15 cellular contexts compared by ENCODE assay signal in the genomic region with DNA sequence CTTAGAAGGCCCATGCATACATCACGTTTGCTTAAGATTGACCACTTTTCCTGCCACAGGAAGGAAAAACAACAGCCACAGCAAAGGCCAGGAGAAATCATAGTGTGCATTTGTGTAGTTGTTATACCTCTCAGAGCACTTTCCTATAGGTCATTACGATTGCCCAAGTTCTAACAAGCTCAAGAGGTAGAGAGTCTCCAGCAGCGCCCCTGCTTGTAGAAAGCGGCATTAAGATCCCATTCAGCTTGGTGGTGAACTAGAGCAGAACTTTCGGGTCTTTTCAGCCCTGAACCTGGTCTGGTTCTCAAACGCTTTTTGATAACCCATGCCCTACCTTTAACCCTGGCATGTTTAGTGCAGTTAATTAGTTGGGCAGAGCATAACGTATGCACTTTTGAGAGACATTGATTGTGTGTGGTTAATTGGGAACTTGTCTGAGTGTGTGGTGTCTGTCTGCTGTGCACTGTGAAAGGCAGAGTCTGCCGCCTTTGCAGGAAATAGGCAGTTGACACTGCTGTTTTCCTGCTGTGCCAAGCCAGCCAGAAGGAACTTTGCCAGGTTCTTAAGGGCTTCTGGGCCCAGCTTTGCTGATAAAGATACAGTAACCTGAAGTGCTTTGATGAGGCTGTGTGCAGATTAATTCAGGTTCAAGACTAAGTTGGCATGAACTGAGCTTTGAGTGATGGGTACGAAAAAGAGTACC.
A peak's percentile ranks its signal among the peaks of the same experiment; 100 is the strongest.
DNase-seq lines count a peak whose midpoint lies in the region; ATAC-seq and TF ChIP-seq lines count a peak whose summit lies in the region.
"Had no signal": no experiment of that assay in that cellular context is flagged by ENCODE, and none has a peak within 500 bp of the region (broad histone marks: within the 10 kb centered on the region; RNA-seq: fewer than 3 reads in every experiment).

No MANE protein-coding gene starts in this region.

- no peaks in the 10 kb centered on the region for H3K79me1 ChIP-seq in H9 (ENCODE audit: insufficient read depth, low read depth, low read length, poor library complexity, severe bottlenecking)

- H2AFZ ChIP-seq in H9 (ENCODE audit: low read length), result no peak overlapping the region

- no peak overlapping the region for H2BK20ac ChIP-seq in H9 (ENCODE audit: low read depth, low read length, poor library complexity, severe bottlenecking)

- no peaks in the 10 kb centered on the region for H3K79me2 ChIP-seq in H9 (ENCODE audit: insufficient read depth, low read length)

- H3K9me3 ChIP-seq in H9 (ENCODE audit: control insufficient read depth, low read depth, low read length), result no peaks in the 10 kb centered on the region
- H3K9me3 ChIP-seq in left lung, result no peaks in the 10 kb centered on the region
- H3K9me3 ChIP-seq in uterus, result no peaks in the 10 kb centered on the region
- H3K9me3 ChIP-seq: vagina had no signal

- no peak overlapping the region for H3K4me2 ChIP-seq in H9 (ENCODE audit: insufficient read depth, insufficient read length, low read length)

- no peak overlapping the region for H2BK5ac ChIP-seq in H9 (ENCODE audit: insufficient read length, low read length)

- no peak overlapping the region for H2BK120ac ChIP-seq in H9 (ENCODE audit: low read depth, low read length, poor library complexity, severe bottlenecking)

- no peak overlapping the region for H3K4ac ChIP-seq in H9 (ENCODE audit: low read depth, low read length)

- POLR2A ChIA-PET in MCF 10A (lab: Yijun Ruan, JAX), result no interaction called here

- H3K36me3 Mint-ChIP-seq in H9 (ENCODE audit: insufficient read depth in 1 of 3, low read depth in 3 of 3), result no peaks in the 10 kb centered on the region
- no peaks in the 10 kb centered on the region for H3K36me3 Mint-ChIP-seq in MCF 10A (ENCODE audit: insufficient read depth, unreplicated experiment)
- H3K36me3 Mint-ChIP-seq: naive thymus-derived CD8-positive, alpha-beta T cell had no signal

- no CpG with 5 or more reads among the region's 9 CpGs for WGBS in H9 (ENCODE audit: extremely low coverage, insufficient read length, low lambda C conversion rate)

- no peak overlapping the region for H3K27ac ChIP-seq in H9 (ENCODE audit: insufficient read length, low read depth, low read length)
- H3K27ac ChIP-seq in left lung, result no peak overlapping the region
- no peak overlapping the region for H3K27ac ChIP-seq in uterus
- H3K27ac ChIP-seq: vagina had no signal

- TF ChIP-seq CTCF in H9 (conservative IDR thresholded peaks at IDR 0.05), result peak; percentile 55
- no peak for TF ChIP-seq CTCF in left lung (IDR thresholded peaks at IDR 0.05)
- no peak for TF ChIP-seq CTCF in uterus (IDR thresholded peaks at IDR 0.05)
- no peak for TF ChIP-seq CTCF in MCF 10A (IDR thresholded peaks at IDR 0.05; ENCODE audit: unreplicated experiment)

- no peak overlapping the region for H3K27ac Mint-ChIP-seq in H9
- H3K27ac Mint-ChIP-seq in MCF 10A (ENCODE audit: low read depth, unreplicated experiment), result no peak overlapping the region

- H3K36me3 ChIP-seq in left lung, result no peaks in the 10 kb centered on the region
- H3K36me3 ChIP-seq in uterus, result no peaks in the 10 kb centered on the region
- H3K36me3 ChIP-seq: vagina had no signal

- no peaks in the 10 kb centered on the region for H4K20me1 ChIP-seq in H9 (ENCODE audit: control insufficient read depth, insufficient read depth, insufficient read length)

- H3K14ac ChIP-seq in H9 (ENCODE audit: insufficient read depth, low read length), result no peak overlapping the region

- H3K9me3 Mint-ChIP-seq in H9 (no peaks in the 10 kb centered on the region), MCF 10A (ENCODE audit: unreplicated experiment) (no peaks in the 10 kb centered on the region)
- H3K9me3 Mint-ChIP-seq: activated T-cell treated with anti-CD3 and anti-CD28 coated beads, Interleukin-2, amount 50 U/mL, for 72 hours; naive thymus-derived CD8-positive, alpha-beta T cell had no signal

- no peak overlapping the region for H4K5ac ChIP-seq in H9 (ENCODE audit: insufficient read length, low read depth, low read length)

- no peak overlapping the region for H3T11ph ChIP-seq in H9 (ENCODE audit: low read length)

- H2BK12ac ChIP-seq in H9 (ENCODE audit: insufficient read length, low read depth, low read length), result no peak overlapping the region

- H3K4me1 ChIP-seq in H9 (ENCODE audit: insufficient read depth, low read length) (peaks cover 1% of the 10 kb centered on the region; the same call in 1 of the 2 replicates), left lung (peaks cover 11 to 25% of the 10 kb centered on the region in 2 donors), uterus (no peaks in the 10 kb centered on the region)

- H3K4me3 ChIP-seq in left lung (no peak overlapping the region), uterus (no peak overlapping the region)
- H3K4me3 ChIP-seq: vagina had no signal

- intact Hi-C loops in left lung (cut with DNase I) (loop anchor here in 1 of 2 donors (5.0 kb wide), 1 partner anchor 177 kb away; no protein-coding TSS in a partner anchor), uterus (cut with DNase I; ENCODE audit: low total_unique reads) (loop anchor here (10.0 kb wide), 1 partner anchor 180 kb away; no protein-coding TSS in a partner anchor), MCF 10A (cut with micrococcal nuclease) (no loop called here)

- no peak overlapping the region for H3K56ac ChIP-seq in H9 (ENCODE audit: insufficient read length, low read depth, low read length)

- DNase-seq in DMS79 treated with DMSO at 0.1 percent for 48 hours (lab: John Stamatoyannopoulos, UW), result peak; percentile 98
- no peak for DNase-seq in H9
- DNase-seq in OCI-M1 (lab: John Stamatoyannopoulos, UW), result peak; percentile 11
- peak in 1 of 2 donors; percentile 45 for DNase-seq in left lung
- DNase-seq in uterus, result no peak
- DNase-seq in MCF 10A (ENCODE audit: unreplicated experiment), result no peak
- DNase-seq: activated CD4-positive, alpha-beta T cell treated with anti-CD3 and anti-CD28 coated beads, Interleukin-2, amount 50 U/mL, for 4 hours; activated T-cell treated with anti-CD3 and anti-CD28 coated beads, Interleukin-2, amount 50 U/mL, for 72 hours; amniotic stem cell; naive thymus-derived CD8-positive, alpha-beta T cell; NCI-H510A treated with DMSO at 0.1 percent for 48 hours; stimulated activated CD4-positive, alpha-beta T cell treated with anti-CD3 and anti-CD28 coated beads, Interleukin-4, amount 100 ng/mL, for 24 hours had no signal

- CTCF ChIA-PET in MCF 10A (lab: Yijun Ruan, JAX), result interaction anchor here (0.5 to 0.8 kb wide), 2 partner anchors 14 to 199 kb away, joined by 3 read pairs; no protein-coding TSS in a partner anchor

- BruUV-seq in MCF 10A (replicated peaks; lab: Mats Ljungman, UMichigan), result no TSS peak

- H4K91ac ChIP-seq in H9 (ENCODE audit: insufficient read length, low read depth, low read length), result no peak overlapping the region

- no peak overlapping the region for H3K9ac ChIP-seq in H9 (ENCODE audit: extremely low read depth, insufficient read length, low read length)

- H3K4me3 Mint-ChIP-seq in H9, result no peak overlapping the region
- H3K4me3 Mint-ChIP-seq in MCF 10A (ENCODE audit: unreplicated experiment), result no peak overlapping the region
- H3K4me3 Mint-ChIP-seq: naive thymus-derived CD8-positive, alpha-beta T cell had no signal

- H2AK5ac ChIP-seq in H9 (ENCODE audit: insufficient read length, low read length), result no peak overlapping the region

- TF ChIP-seq POLR2A in uterus (IDR thresholded peaks at IDR 0.05), result no peak

- H3K27me3 ChIP-seq in H9 (ENCODE audit: insufficient read depth, low read length) (peaks cover 7% of the 10 kb centered on the region; the same call in 1 of the 2 replicates), left lung (peaks cover 7 to 33% of the 10 kb centered on the region in 2 donors), uterus (no peaks in the 10 kb centered on the region)
- H3K27me3 ChIP-seq: vagina had no signal

- H3K4me1 Mint-ChIP-seq in H9 (peaks cover 40 to 44% of the 10 kb centered on the region in 2 experiments), MCF 10A (ENCODE audit: insufficient read depth, unreplicated experiment) (no peaks in the 10 kb centered on the region)

- peaks cover 54% of the 10 kb centered on the region for H3K27me3 Mint-ChIP-seq in H9 (ENCODE audit: low read depth)
- peaks cover 20% of the 10 kb centered on the region for H3K27me3 Mint-ChIP-seq in MCF 10A (ENCODE audit: insufficient read depth, unreplicated experiment)

- no peak overlapping the region for H3K18ac ChIP-seq in H9 (ENCODE audit: insufficient read length, low read depth, low read length)

- peak; percentile 46 for ATAC-seq in left lung
- no peak for ATAC-seq in GM18858 (IDR thresholded peaks at IDR 0.05; ENCODE audit: unreplicated experiment)
- ATAC-seq: activated T-cell treated with anti-CD3 and anti-CD28 coated beads, Interleukin-2, amount 50 U/mL, for 72 hours; left lobe of liver; naive thymus-derived CD8-positive, alpha-beta T cell had no signal

- H3K23me2 ChIP-seq in H9 (ENCODE audit: insufficient read length, low read depth, low read length, poor library complexity, severe bottlenecking), result peaks cover 6% of the 10 kb centered on the region

- no peak overlapping the region for H2BK15ac ChIP-seq in H9 (ENCODE audit: low read depth, low read length)

- no peak overlapping the region for H3K23ac ChIP-seq in H9 (ENCODE audit: insufficient read length, low read depth, low read length)

- H4K8ac ChIP-seq in H9 (replicated peaks; ENCODE audit: insufficient read length, low read depth, low read length), result no peak overlapping the region

Comparison
In these comparisons a context has a peak if more than half of its experiments do, and no peak if none do; other contexts are left out.
1. DNase-seq: peak in DMS79 treated with DMSO at 0.1 percent for 48 hours (single experiment) and OCI-M1 (single experiment); none in H9 (single experiment), uterus (0 of 2) and MCF 10A (single experiment).